23 cellular contexts compared by ENCODE assay signal in the genomic region with DNA sequence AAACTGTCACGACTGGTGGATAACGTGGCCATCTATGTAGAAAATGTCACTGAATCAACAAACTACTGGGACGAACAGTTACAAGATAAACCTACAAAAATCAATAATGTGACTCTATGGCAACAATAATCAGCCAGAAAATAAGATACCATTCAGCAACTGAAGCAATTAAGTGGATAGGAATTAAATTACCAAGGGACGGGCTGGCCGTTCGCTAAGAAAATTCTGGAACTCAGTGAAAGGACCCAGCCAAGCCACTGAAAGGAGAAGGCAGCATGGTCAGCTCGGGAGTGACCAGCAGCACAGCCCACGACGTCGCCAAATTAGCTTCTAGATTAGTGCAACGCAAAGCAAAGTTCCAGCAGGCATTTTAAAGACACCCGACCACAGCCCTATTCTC. TPM values are rescaled to one million over a fixed set of nuclear protein-coding genes. Genes with fewer than 3 reads are reported as not detected.
DNase-seq lines count a peak whose midpoint lies in the region; ATAC-seq and TF ChIP-seq lines count a peak whose summit lies in the region.
"Had no signal": no experiment of that assay in that cellular context is flagged by ENCODE, and none has a peak within 500 bp of the region (broad histone marks: within the 10 kb centered on the region; RNA-seq: fewer than 3 reads in every experiment).

No MANE protein-coding gene starts in this region.

- H3K36me3 ChIP-seq in neural progenitor cell = no peaks in the 10 kb centered on the region
- H3K36me3 ChIP-seq: HAP-1 had no signal

- no peak for ATAC-seq in HG03196 (IDR thresholded peaks at IDR 0.05; ENCODE audit: unreplicated experiment)

- no peaks in the 10 kb centered on the region for H3K27me3 ChIP-seq in neural progenitor cell

- H3K4me1 Mint-ChIP-seq in brain (peaks cover 30% of the 10 kb centered on the region), neural progenitor cell (no peaks in the 10 kb centered on the region), type B pancreatic cell (ENCODE audit: unreplicated experiment) (peaks cover 14% of the 10 kb centered on the region)

- no peaks in the 10 kb centered on the region for H3F3A ChIP-seq in neural progenitor cell (ENCODE audit: low read depth)

- no peaks in the 10 kb centered on the region for H3K79me2 ChIP-seq in neural progenitor cell (ENCODE audit: low read depth)

- TF ChIP-seq CTCF in brain (conservative IDR thresholded peaks at IDR 0.05) (no peak), neural progenitor cell (IDR thresholded peaks at IDR 0.05) (no peak), type B pancreatic cell (conservative IDR thresholded peaks at IDR 0.05) (no peak), GM13976 (IDR thresholded peaks at IDR 0.05; ENCODE audit: borderline replicate concordance, control extremely low read depth, extremely low read depth, insufficient read depth, missing control alignments) (no peak)

- in situ Hi-C loops in GM13976 (cut with MboI; ENCODE audit: low sequenced_read_pairs, unreplicated experiment) = no loop called here

- H3K9me3 Mint-ChIP-seq in brain (peaks cover 0 to 7% (median 0%) of the 10 kb centered on the region in 5 experiments), neural progenitor cell (no peaks in the 10 kb centered on the region), type B pancreatic cell (no peaks in the 10 kb centered on the region)

- H3K4me3 Mint-ChIP-seq in brain (peak overlapping the region in 2 of 5 experiments; percentile 29 to 38), neural progenitor cell (no peak overlapping the region), type B pancreatic cell (no peak overlapping the region)

- H3K27ac Mint-ChIP-seq in brain (peak overlapping the region in 4 of 5 experiments; percentile 12 to 90 (median 79)), neural progenitor cell (peak overlapping the region; percentile 24), type B pancreatic cell (peak overlapping the region; percentile 29)

- H3K27ac ChIP-seq in neural progenitor cell = no peak overlapping the region

- no peaks in the 10 kb centered on the region for H4K20me1 ChIP-seq in neural progenitor cell (ENCODE audit: low read depth)

- DNase-seq in NCI-H1092 treated with DMSO at 0.1 percent for 48 hours (lab: John Stamatoyannopoulos, UW) = peak; percentile 30
- DNase-seq in NCI-H1092 (lab: John Stamatoyannopoulos, UW) = no peak
- DNase-seq in neural progenitor cell (ENCODE audit: low spot score) = peak; percentile 32
- DNase-seq in type B pancreatic cell (ENCODE audit: extremely low spot score, unreplicated experiment) = no peak
- no peak for DNase-seq in GM13976 (ENCODE audit: low spot score)
- no peak for DNase-seq in SK-N-DZ (ENCODE audit: low spot score)
- DNase-seq: 8988T; ACHN; DMS153; DND-41; GOT3; NCI-H1048; NCI-H1436; NCI-H1930; NCI-H2107; NCI-H524; NCI-H748 treated with DMSO at 0.1 percent for 48 hours; NK-92 treated with Interleukin-12 subunit alpha and Interleukin-12 subunit beta, amount 100 ng/mL, for 24 hours had no signal

- no peak overlapping the region for H3K4me3 ChIP-seq in neural progenitor cell
- H3K4me3 ChIP-seq: HAP-1 had no signal

- H3K27me3 Mint-ChIP-seq in brain = peaks cover 8% of the 10 kb centered on the region
- peaks cover 13% of the 10 kb centered on the region for H3K27me3 Mint-ChIP-seq in neural progenitor cell (ENCODE audit: insufficient read depth, low read depth)
- H3K27me3 Mint-ChIP-seq in type B pancreatic cell = peaks cover 17% of the 10 kb centered on the region

- no peaks in the 10 kb centered on the region for H3K9me3 ChIP-seq in neural progenitor cell (ENCODE audit: low read depth)
- H3K9me3 ChIP-seq: HAP-1 had no signal

- no peak overlapping the region for H3K4me2 ChIP-seq in neural progenitor cell

- no peak overlapping the region for H2AFZ ChIP-seq in neural progenitor cell (replicated peaks)

- H3K9ac ChIP-seq in neural progenitor cell = no peak overlapping the region

- H3K36me3 Mint-ChIP-seq in brain (no peaks in the 10 kb centered on the region), neural progenitor cell (no peaks in the 10 kb centered on the region), type B pancreatic cell (no peaks in the 10 kb centered on the region)

- H3K4me1 ChIP-seq in neural progenitor cell = peaks cover 3% of the 10 kb centered on the region
- H3K4me1 ChIP-seq: HAP-1 had no signal

RNA-seq across cellular contexts. Expression of gene TMEM179, which starts 33.6 kb away (rescaled TPM):
- polyA plus RNA-seq in brain (ENCODE audit: insufficient read depth, low read depth, low replicate concordance) = 69.2 TPM
- total RNA-seq in neural progenitor cell (ENCODE audit: low replicate concordance) (0.77 and 12.1 TPM in 2 replicates), type B pancreatic cell (ENCODE audit: low replicate concordance) (5.6 and 9.0 TPM in 2 replicates)
- 2.1 and 2.4 TPM in 2 replicates for polyA plus RNA-seq in SK-N-DZ (2014; cell fraction: cytosol; rRNA removed)
- 2.6 and 4.6 TPM in 2 replicates for polyA plus RNA-seq in SK-N-DZ (2014; cell fraction: nucleus; rRNA removed)
- total RNA-seq: PC-3 had no signal

RNA-seq across cellular contexts. Expression of gene INF2, which starts 51.2 kb away (rescaled TPM):
- 84.0 TPM for polyA plus RNA-seq in brain (ENCODE audit: insufficient read depth, low read depth, low replicate concordance)
- total RNA-seq in neural progenitor cell (ENCODE audit: low replicate concordance) (7.8 and 24.0 TPM in 2 replicates), type B pancreatic cell (ENCODE audit: low replicate concordance) (45.6 and 78.9 TPM in 2 replicates)
- polyA plus RNA-seq in SK-N-DZ (2014; cell fraction: cytosol; rRNA removed) = 12.4 and 17.6 TPM in 2 replicates
- 28.3 and 37.7 TPM in 2 replicates for polyA plus RNA-seq in SK-N-DZ (2014; cell fraction: nucleus; rRNA removed)

RNA-seq across cellular contexts. Expression of gene C14orf180, which starts 58.6 kb away (rescaled TPM):
- polyA plus RNA-seq in brain (ENCODE audit: insufficient read depth, low read depth, low replicate concordance) = not detected
- total RNA-seq in neural progenitor cell (ENCODE audit: low replicate concordance) (not detected in 2 replicates), type B pancreatic cell (ENCODE audit: low replicate concordance) (not detected in 2 replicates)
- polyA plus RNA-seq in SK-N-DZ (2014; cell fraction: cytosol; rRNA removed) = not detected in 2 replicates
- not detected in 2 replicates for polyA plus RNA-seq in SK-N-DZ (2014; cell fraction: nucleus; rRNA removed)
- total RNA-seq: PC-3 had no signal
- polyA plus RNA-seq: BJ had no signal

Comparison
In these comparisons a context has a peak if more than half of its experiments do, and no peak if none do; other contexts are left out.
1. DNase-seq: peak in NCI-H1092 treated with DMSO at 0.1 percent for 48 hours (single experiment) and neural progenitor cell (single experiment); none in NCI-H1092 (single experiment), type B pancreatic cell (single experiment), GM13976 (single experiment) and SK-N-DZ (single experiment).
2. H3K27ac Mint-ChIP-seq: peak in every context shown above with its lines; median percentile 79 in brain; 29 in type B pancreatic cell; 24 in neural progenitor cell.